7 cellular contexts compared by ENCODE assay signal in the genomic region with DNA sequence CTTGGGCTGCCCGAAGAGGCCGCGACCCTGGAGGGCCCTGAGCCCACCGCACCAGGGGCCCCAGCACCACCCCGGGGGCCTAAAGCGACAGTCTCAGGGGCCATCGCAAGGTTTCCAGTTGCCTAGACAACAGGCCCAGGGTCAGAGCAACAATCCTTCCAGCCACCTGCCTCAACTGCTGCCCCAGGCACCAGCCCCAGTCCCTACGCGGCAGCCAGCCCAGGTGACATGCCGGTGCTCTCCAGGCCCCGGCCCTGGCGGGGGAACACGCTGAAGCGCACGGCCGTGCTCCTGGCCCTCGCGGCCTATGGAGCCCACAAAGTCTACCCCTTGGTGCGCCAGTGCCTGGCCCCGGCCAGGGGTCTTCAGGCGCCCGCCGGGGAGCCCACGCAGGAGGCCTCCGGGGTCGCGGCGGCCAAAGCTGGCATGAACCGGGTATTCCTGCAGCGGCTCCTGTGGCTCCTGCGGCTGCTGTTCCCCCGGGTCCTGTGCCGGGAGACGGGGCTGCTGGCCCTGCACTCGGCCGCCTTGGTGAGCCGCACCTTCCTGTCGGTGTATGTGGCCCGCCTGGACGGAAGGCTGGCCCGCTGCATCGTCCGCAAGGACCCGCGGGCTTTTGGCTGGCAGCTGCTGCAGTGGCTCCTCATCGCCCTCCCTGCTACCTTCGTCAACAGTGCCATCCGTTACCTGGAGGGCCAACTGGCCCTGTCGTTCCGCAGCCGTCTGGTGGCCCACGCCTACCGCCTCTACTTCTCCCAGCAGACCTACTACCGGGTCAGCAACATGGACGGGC. TPM values are rescaled to one million over a fixed set of nuclear protein-coding genes. Genes with fewer than 3 reads are reported as not detected.
A peak's percentile ranks its signal among the peaks of the same experiment; 100 is the strongest.
DNase-seq lines count a peak whose midpoint lies in the region; ATAC-seq and TF ChIP-seq lines count a peak whose summit lies in the region.

No MANE protein-coding gene starts in this region.

- no peak overlapping the region for H4K5ac ChIP-seq in mesendoderm (ENCODE audit: low read length)

- no peak overlapping the region for H3K23ac ChIP-seq in mesendoderm (ENCODE audit: low read length)

- ATAC-seq in GM18511 (IDR thresholded peaks at IDR 0.05; ENCODE audit: unreplicated experiment) (peak; percentile 12), HG03354 (IDR thresholded peaks at IDR 0.05; ENCODE audit: poor library complexity, severe bottlenecking, unreplicated experiment) (peak; percentile 7), omental fat pad (ENCODE audit: low FRiP score) (no peak)

- H3K56ac ChIP-seq in mesendoderm (ENCODE audit: low read length): peak overlapping the region; percentile 88

- H3K27me3 ChIP-seq in mesendoderm (ENCODE audit: insufficient read depth, low read length, poor library complexity): no peaks in the 10 kb centered on the region

- no CpG with 5 or more reads among the region's 55 CpGs for WGBS in mesendoderm (ENCODE audit: extremely low coverage, insufficient coverage, low lambda C conversion rate)

- DNase-seq in astrocyte of the hippocampus (ENCODE audit: low read depth, low spot score): peak; percentile 7
- peak; percentile 51 for DNase-seq in mesendoderm
- no peak for DNase-seq in GF-D8 (lab: John Stamatoyannopoulos, UW)
- DNase-seq in NK-92 (lab: John Stamatoyannopoulos, UW; ENCODE audit: unreplicated experiment): no peak
- no peak for DNase-seq in omental fat pad (ENCODE audit: low spot score)

- H3K4ac ChIP-seq in mesendoderm (ENCODE audit: low read depth, low read length): peak overlapping the region; percentile 98

- H3K4me3 ChIP-seq in mesendoderm (ENCODE audit: low read length): no peak overlapping the region

- no peaks in the 10 kb centered on the region for H3K36me3 ChIP-seq in mesendoderm (ENCODE audit: control insufficient read depth, insufficient read depth, low read length)

- peak overlapping the region; percentile 96 for H2BK5ac ChIP-seq in mesendoderm (ENCODE audit: low read length)

- H2BK15ac ChIP-seq in mesendoderm (replicated peaks; ENCODE audit: low read depth): no peak overlapping the region

- H3K4me2 ChIP-seq in mesendoderm (ENCODE audit: low read length): peak overlapping the region; percentile 31

- no peak overlapping the region for H2BK120ac ChIP-seq in mesendoderm (ENCODE audit: low read depth, low read length)

- TF ChIP-seq CTCF in omental fat pad (IDR thresholded peaks at IDR 0.05): no peak

- no peak overlapping the region for H4K8ac ChIP-seq in mesendoderm (ENCODE audit: low read depth, low read length)

- H3K4me1 ChIP-seq in mesendoderm (ENCODE audit: control insufficient read depth, low read depth, low read length): peaks cover 3% of the 10 kb centered on the region

- peaks cover 30% of the 10 kb centered on the region for H3K79me2 ChIP-seq in mesendoderm (ENCODE audit: control insufficient read depth, insufficient read depth, low read length)

- peak overlapping the region; percentile 72 for H3K9ac ChIP-seq in mesendoderm (ENCODE audit: low read length)

- no peak overlapping the region for H2AK5ac ChIP-seq in mesendoderm (ENCODE audit: low read length)

- peak overlapping the region; percentile 98 for H3K27ac ChIP-seq in mesendoderm (ENCODE audit: low read depth, low read length)

- H3K79me1 ChIP-seq in mesendoderm (ENCODE audit: low read length): no peaks in the 10 kb centered on the region

- peak overlapping the region; percentile 81 for H3K18ac ChIP-seq in mesendoderm (ENCODE audit: low read length)

RNA-seq across cellular contexts. Expression of gene ABCD1, which starts 0.6 kb away (rescaled TPM):
- 13.0 TPM for polyA plus RNA-seq in mesendoderm (2013, experiment 1 of 2)
- polyA plus RNA-seq in mesendoderm (2013, experiment 2 of 2): 12.3 TPM
- 10 to 100 TPM; 17.5 to 38.9 (median 23.4) TPM for total RNA-seq in omental fat pad

RNA-seq across cellular contexts. Expression of gene BCAP31, which starts 1.0 kb away (rescaled TPM):
- polyA plus RNA-seq in mesendoderm (2013, experiment 1 of 2): 107 TPM
- polyA plus RNA-seq in mesendoderm (2013, experiment 2 of 2): 106 TPM
- total RNA-seq in omental fat pad: 100 to 1,000 TPM; 119 to 421 (median 240) TPM

RNA-seq across cellular contexts. Expression of gene SLC6A8, which starts 37.5 kb away (rescaled TPM):
- 26.9 TPM for polyA plus RNA-seq in mesendoderm (2013, experiment 1 of 2)
- polyA plus RNA-seq in mesendoderm (2013, experiment 2 of 2): 27.7 TPM
- total RNA-seq in omental fat pad: 10 to 100 TPM; 13.5 to 32.4 (median 26.3) TPM

RNA-seq across cellular contexts. Expression of gene PLXNB3, which starts 38.8 kb away (rescaled TPM):
- 0.39 TPM for polyA plus RNA-seq in mesendoderm (2013, experiment 1 of 2)
- 0.39 TPM for polyA plus RNA-seq in mesendoderm (2013, experiment 2 of 2)
- 10 to 100 TPM in 2 of 4 donors, 1 to 10 TPM in 2; 3.2 to 13.2 (median 10.2) TPM for total RNA-seq in omental fat pad

RNA-seq across cellular contexts. Expression of gene PNCK, which starts 51.6 kb away (rescaled TPM):
- 0.41 TPM for polyA plus RNA-seq in mesendoderm (2013, experiment 1 of 2)
- 0.39 TPM for polyA plus RNA-seq in mesendoderm (2013, experiment 2 of 2)
- under 1 TPM in 2 of 4 donors, not detected in 2; 0.46 to 0.60 TPM for total RNA-seq in omental fat pad

Comparison
In these comparisons a context has a peak if more than half of its experiments do, and no peak if none do; other contexts are left out.
1. DNase-seq: peak in astrocyte of the hippocampus (single experiment) and mesendoderm (single experiment); none in GF-D8 (single experiment), NK-92 (single experiment) and omental fat pad (single experiment).